ENCODE assay signal across 25 cellular contexts in the genomic region with DNA sequence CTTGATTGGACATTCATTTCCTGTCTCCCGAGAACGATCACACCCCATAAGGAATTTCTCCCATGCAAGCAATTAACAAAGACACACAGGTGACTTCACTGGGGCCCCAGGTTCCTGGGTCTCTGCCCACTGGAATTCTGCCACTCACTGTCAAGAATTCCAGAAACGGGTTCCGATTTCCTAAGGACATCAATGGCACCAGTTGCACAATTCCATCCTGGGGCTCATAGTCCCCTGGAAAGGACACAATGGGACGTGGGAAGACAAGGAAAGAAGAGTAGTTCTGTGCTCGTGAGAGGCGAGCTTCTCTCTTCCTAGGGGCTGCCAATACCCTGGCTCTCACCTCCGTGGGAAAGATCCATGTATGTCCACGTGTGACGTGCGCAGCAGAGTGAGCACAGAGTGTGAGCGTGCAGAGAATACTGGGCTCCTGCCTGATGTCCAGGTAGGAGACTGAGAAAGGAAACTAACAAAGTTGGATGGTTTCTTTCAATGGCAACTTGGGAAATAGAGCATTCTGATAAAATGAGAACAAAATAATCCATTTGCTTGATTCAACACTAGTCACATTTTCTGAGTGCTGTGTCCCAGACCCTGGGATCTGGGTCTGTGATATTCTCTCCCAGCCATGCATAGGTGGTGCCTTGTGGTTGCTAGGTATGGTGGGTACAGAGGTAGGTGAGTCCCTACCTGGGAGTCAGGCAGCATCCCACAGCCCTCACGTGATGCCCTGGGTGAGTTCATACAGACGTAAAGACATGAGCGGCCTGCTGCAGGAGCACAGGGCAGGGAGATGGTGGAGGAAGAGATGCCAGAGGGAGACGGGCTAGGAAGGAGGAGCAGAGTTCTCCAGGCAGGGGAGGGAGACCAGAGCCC.
DNase-seq lines count a peak whose midpoint lies in the region; ATAC-seq and TF ChIP-seq lines count a peak whose summit lies in the region.
"Had no signal": no experiment of that assay in that cellular context is flagged by ENCODE, and none has a peak within 500 bp of the region (broad histone marks: within the 10 kb centered on the region; RNA-seq: fewer than 3 reads in every experiment).

No MANE protein-coding gene starts in this region.

- intact Hi-C loops in testis (cut with DNase I; ENCODE audit: low total_unique reads) (no loop called here), OCI-LY7 (cut with micrococcal nuclease; ENCODE audit: unreplicated experiment) (no loop called here)

- peaks cover 8% of the 10 kb centered on the region for H3K36me3 Mint-ChIP-seq in endothelial cell (ENCODE audit: low read depth, unreplicated experiment)
- no peaks in the 10 kb centered on the region for H3K36me3 Mint-ChIP-seq in nephron (ENCODE audit: low read depth)
- H3K36me3 Mint-ChIP-seq: activated naive CD4-positive, alpha-beta T cell treated with anti-CD3 and anti-CD28 coated beads, Interleukin-2, amount 50 U/mL, for 72 hours had no signal

- peak; percentile 9 for DNase-seq in SK-N-SH
- no peak for DNase-seq in endothelial cell (ENCODE audit: low spot score)
- peak; percentile 7 for DNase-seq in testis
- DNase-seq in OCI-LY7 (ENCODE audit: low spot score), result no peak
- no peak for DNase-seq in stimulated activated CD4-positive, alpha-beta T cell treated with anti-CD3 and anti-CD28 coated beads, Interleukin-4, amount 100 ng/mL, for 24 hours
- DNase-seq: activated CD4-positive, alpha-beta T cell treated with anti-CD3 and anti-CD28 coated beads, Interleukin-2, amount 50 U/mL, for 48 hours; activated T-cell treated with anti-CD3 and anti-CD28 coated beads for 4 hours; colonic mucosa; effector CD8-positive, alpha-beta T cell; GDM1; GM23248; HFFc6; IMR-90; NCI-H146; NCI-H446 treated with DMSO at 0.1 percent for 48 hours; NCI-H82; occipital lobe; stimulated activated naive CD4-positive, alpha-beta T cell had no signal

- H2AFZ ChIP-seq in SK-N-SH (ENCODE audit: low read depth) (no peak overlapping the region), OCI-LY7 (ENCODE audit: low read length) (no peak overlapping the region)
- H2AFZ ChIP-seq: GM23248 had no signal

- peaks cover 63% of the 10 kb centered on the region for H3K4me1 Mint-ChIP-seq in endothelial cell (ENCODE audit: unreplicated experiment)
- peaks cover 72% of the 10 kb centered on the region for H3K4me1 Mint-ChIP-seq in nephron

- TF ChIP-seq RAD21 in SK-N-SH (IDR thresholded peaks at IDR 0.05; ENCODE audit: low read length), result no peak

- no peaks in the 10 kb centered on the region for H3F3A ChIP-seq in SK-N-SH (replicated peaks; ENCODE audit: insufficient read depth)

- CTCF ChIA-PET in SK-N-SH (lab: Yijun Ruan, JAX), result interaction anchor here (1.0 to 1.8 kb wide), 2 partner anchors 22 to 150 kb away, joined by 3 to 4 read pairs; no protein-coding TSS in a partner anchor
- CTCF ChIA-PET in OCI-LY7 (lab: Charles Lee; ENCODE audit: unreplicated experiment), result no interaction called here

- WGBS in SK-N-SH (ENCODE audit: low lambda C conversion rate), result 58% methylated on average over 15 of the region's 16 CpGs
- WGBS in testis, 2 donors, result 87% methylated on average over 16 of the region's 16 CpGs

- no peak for ATAC-seq in SK-N-SH treated with all-trans-retinoic acid at 6 μM for 48 hours
- ATAC-seq in GM21825 (IDR thresholded peaks at IDR 0.05; ENCODE audit: unreplicated experiment), result no peak
- ATAC-seq: activated naive CD4-positive, alpha-beta T cell treated with anti-CD3 and anti-CD28 coated beads, Interleukin-2, amount 50 U/mL, for 72 hours had no signal

- H3K4me2 ChIP-seq in SK-N-SH (no peak overlapping the region), OCI-LY7 (ENCODE audit: low read length) (no peak overlapping the region)
- H3K4me2 ChIP-seq: BLaER1 treated with 17β-estradiol and CSF1 and Interleukin-3, amounts not matched to agents 10 nM and 100 nM had no signal

- H4K20me1 ChIP-seq in SK-N-SH (ENCODE audit: insufficient read depth), result no peaks in the 10 kb centered on the region
- no peaks in the 10 kb centered on the region for H4K20me1 ChIP-seq in OCI-LY7 (ENCODE audit: insufficient read depth, low read length)
- H4K20me1 ChIP-seq: BLaER1 treated with 17β-estradiol and CSF1 and Interleukin-3, amounts not matched to agents 10 nM and 100 nM had no signal

- H3K9me2 ChIP-seq in SK-N-SH, result no peaks in the 10 kb centered on the region
- H3K9me2 ChIP-seq in OCI-LY7 (ENCODE audit: insufficient read depth, low read length), result no peaks in the 10 kb centered on the region

- no peaks in the 10 kb centered on the region for H3K27me3 ChIP-seq in SK-N-SH (ENCODE audit: insufficient read depth)
- no peaks in the 10 kb centered on the region for H3K27me3 ChIP-seq in testis
- H3K27me3 ChIP-seq: colonic mucosa had no signal

- peak overlapping the region; percentile 59 for H3K4me3 Mint-ChIP-seq in endothelial cell (ENCODE audit: unreplicated experiment)
- H3K4me3 Mint-ChIP-seq in nephron, result no peak overlapping the region
- H3K4me3 Mint-ChIP-seq: HFFc6 had no signal

- TF ChIP-seq POLR2A in testis (IDR thresholded peaks at IDR 0.05), result no peak

- H3K27ac ChIP-seq in SK-N-SH (ENCODE audit: low read depth in 2 of 2, low read length in 1 of 2) (peak overlapping the region in 1 of 2 experiments; percentile 93; a peak in 1 of 4 replicates), testis (no peak overlapping the region), OCI-LY7 (ENCODE audit: low read depth, low read length, poor library complexity, severe bottlenecking) (no peak overlapping the region)
- H3K27ac ChIP-seq: 22Rv1; BLaER1 treated with 17β-estradiol and CSF1 and Interleukin-3, amounts not matched to agents 10 nM and 100 nM; colonic mucosa; GM23248 had no signal

- TF ChIP-seq EP300 in SK-N-SH (IDR thresholded peaks at IDR 0.05; ENCODE audit: borderline replicate concordance in 1 of 2, low read depth in 1 of 2, low read length in 1 of 2), result no peak

- TF ChIP-seq CTCF in SK-N-SH (IDR thresholded peaks at IDR 0.05) (no peak), endothelial cell (IDR thresholded peaks at IDR 0.05; ENCODE audit: unreplicated experiment) (no peak), nephron (IDR thresholded peaks at IDR 0.05; ENCODE audit: unreplicated experiment in 3 of 3) (no peak), testis (IDR thresholded peaks at IDR 0.05) (no peak), OCI-LY7 (conservative IDR thresholded peaks at IDR 0.05; ENCODE audit: low read length) (no peak)

- H3K9me3 Mint-ChIP-seq in endothelial cell (ENCODE audit: unreplicated experiment), result no peaks in the 10 kb centered on the region
- peaks cover 8% of the 10 kb centered on the region for H3K9me3 Mint-ChIP-seq in nephron
- H3K9me3 Mint-ChIP-seq: activated naive CD4-positive, alpha-beta T cell treated with anti-CD3 and anti-CD28 coated beads, Interleukin-2, amount 50 U/mL, for 72 hours had no signal

- H3K4me3 ChIP-seq in SK-N-SH (ENCODE audit: low read depth in 2 of 2, low read length in 1 of 2), result no peak overlapping the region
- no peak overlapping the region for H3K4me3 ChIP-seq in testis
- no peak overlapping the region for H3K4me3 ChIP-seq in OCI-LY7 (ENCODE audit: low read depth, low read length, poor library complexity, severe bottlenecking)
- H3K4me3 ChIP-seq: BLaER1 treated with 17β-estradiol and CSF1 and Interleukin-3, amounts not matched to agents 10 nM and 100 nM; colonic mucosa; GM23248; skin epidermis had no signal

- BruUV-seq in OCI-LY7 (replicated peaks; lab: Mats Ljungman, UMichigan), result no TSS peak

- no peaks in the 10 kb centered on the region for H3K79me2 ChIP-seq in SK-N-SH (ENCODE audit: insufficient read depth)
- no peaks in the 10 kb centered on the region for H3K79me2 ChIP-seq in OCI-LY7 (ENCODE audit: insufficient read depth, low read depth, low read length)

- POLR2A ChIA-PET in SK-N-SH (lab: Yijun Ruan, JAX), result no interaction called here
- POLR2A ChIA-PET in OCI-LY7 (lab: Charles Lee), result no interaction called here

- no peaks in the 10 kb centered on the region for H3K9me3 ChIP-seq in SK-N-SH
- no peaks in the 10 kb centered on the region for H3K9me3 ChIP-seq in testis
- H3K9me3 ChIP-seq in OCI-LY7 (ENCODE audit: low read length), result no peaks in the 10 kb centered on the region
- H3K9me3 ChIP-seq: colonic mucosa had no signal

- H3K27ac Mint-ChIP-seq in endothelial cell (ENCODE audit: unreplicated experiment) (peak overlapping the region; percentile 30), nephron (peak overlapping the region; percentile 67 to 96 (median 90))
- H3K27ac Mint-ChIP-seq: HFFc6 had no signal

- peaks cover 23% of the 10 kb centered on the region for H3K27me3 Mint-ChIP-seq in endothelial cell (ENCODE audit: unreplicated experiment)
- H3K27me3 Mint-ChIP-seq in nephron (ENCODE audit: low read depth), result peaks cover 18% of the 10 kb centered on the region

- no peak overlapping the region for H3K9ac ChIP-seq in SK-N-SH
- H3K9ac ChIP-seq: BLaER1 treated with 17β-estradiol and CSF1 and Interleukin-3, amounts not matched to agents 10 nM and 100 nM; GM23248 had no signal

- no peaks in the 10 kb centered on the region for H3K36me3 ChIP-seq in SK-N-SH (replicated peaks in 1 of 2; ENCODE audit: control insufficient read depth in 1 of 2, insufficient read depth in 2 of 2, low read length in 1 of 2)
- H3K36me3 ChIP-seq in testis (ENCODE audit: low read depth, missing control alignments), result no peaks in the 10 kb centered on the region
- H3K36me3 ChIP-seq in OCI-LY7 (ENCODE audit: insufficient read depth, low read length), result no peaks in the 10 kb centered on the region
- H3K36me3 ChIP-seq: BLaER1 treated with 17β-estradiol and CSF1 and Interleukin-3, amounts not matched to agents 10 nM and 100 nM; colonic mucosa had no signal

- H3K4me1 ChIP-seq in SK-N-SH (ENCODE audit: control insufficient read depth in 1 of 2, insufficient read depth in 2 of 2, low read depth in 1 of 2, low read length in 1 of 2), result peaks cover 0 to 54% of the 10 kb centered on the region in 2 experiments; a peak in 1 of 4 replicates
- no peaks in the 10 kb centered on the region for H3K4me1 ChIP-seq in testis
- no peaks in the 10 kb centered on the region for H3K4me1 ChIP-seq in OCI-LY7 (ENCODE audit: insufficient read depth, low read length, poor library complexity, severe bottlenecking)
- H3K4me1 ChIP-seq: colonic mucosa had no signal

TF ChIP-seq in SK-N-SH, 30 proteins besides CTCF, POLR2A, EP300 and RAD21 (continues in another document):
- TF ChIP-seq, protein P1, sequence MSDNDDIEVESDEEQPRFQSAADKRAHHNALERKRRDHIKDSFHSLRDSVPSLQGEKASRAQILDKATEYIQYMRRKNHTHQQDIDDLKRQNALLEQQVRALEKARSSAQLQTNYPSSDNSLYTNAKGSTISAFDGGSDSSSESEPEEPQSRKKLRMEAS (IDR thresholded peaks at IDR 0.05; ENCODE audit: low read depth), result no peak
- TF ChIP-seq ELF1 (IDR thresholded peaks at IDR 0.05), result no peak
- no peak for TF ChIP-seq FOXM1 (IDR thresholded peaks at IDR 0.05; ENCODE audit: low read depth)

TF ChIP-seq in SK-N-SH treated with all-trans-retinoic acid at 6 μM for 48 hours, 23 proteins besides CTCF, POLR2A, EP300 and RAD21 (continues in another document):
- TF ChIP-seq ZNF565 (CRISPR knock-in tag; conservative IDR thresholded peaks at IDR 0.05; ENCODE audit: low read depth) (no peak), ZFP3 (CRISPR knock-in tag; IDR thresholded peaks at IDR 0.05) (no peak), ZNF8 (CRISPR knock-in tag; IDR thresholded peaks at IDR 0.05) (no peak), ARNTL (CRISPR knock-in tag; IDR thresholded peaks at IDR 0.05; ENCODE audit: borderline replicate concordance, low read depth) (no peak), ISL1 (CRISPR knock-in tag; IDR thresholded peaks at IDR 0.05) (no peak)

Comparison
In these comparisons a context has a peak if more than half of its experiments do, and no peak if none do; other contexts are left out.
1. DNase-seq: peak in SK-N-SH (single experiment) and testis (single experiment); none in endothelial cell (single experiment), OCI-LY7 (single experiment) and stimulated activated CD4-positive, alpha-beta T cell treated with anti-CD3 and anti-CD28 coated beads, Interleukin-4, amount 100 ng/mL, for 24 hours (single experiment).